Comparison of ENCODE assay signal across 11 cellular contexts in the genomic region with DNA sequence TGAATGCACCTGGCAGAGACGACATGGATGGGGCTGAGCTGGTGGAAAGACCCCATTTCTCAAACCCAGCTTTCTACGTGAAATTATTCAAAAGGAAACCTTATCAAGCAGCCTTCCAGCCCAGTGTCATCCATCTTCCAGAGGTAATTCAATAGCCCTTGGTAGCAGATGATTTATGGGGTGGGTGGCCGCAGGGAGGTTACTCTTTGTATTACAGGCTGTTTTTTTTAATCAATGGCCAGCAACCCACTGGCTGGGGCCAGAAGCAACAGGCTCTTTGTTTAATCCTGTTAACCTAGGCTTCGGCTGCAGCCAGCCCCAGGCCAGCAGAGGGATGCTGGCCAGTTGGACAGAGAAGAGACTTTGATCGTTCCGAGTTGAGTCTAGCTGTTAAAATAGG.
DNase-seq lines count a peak whose midpoint lies in the region; ATAC-seq and TF ChIP-seq lines count a peak whose summit lies in the region.
"Had no signal": no experiment of that assay in that cellular context is flagged by ENCODE, and none has a peak within 500 bp of the region (broad histone marks: within the 10 kb centered on the region; RNA-seq: fewer than 3 reads in every experiment).

No MANE protein-coding gene starts in this region.

- H3K4me1 Mint-ChIP-seq in neural crest cell = peaks cover 12% of the 10 kb centered on the region
- H3K4me1 Mint-ChIP-seq: H9 had no signal

- DNase-seq in NCI-H146 (lab: John Stamatoyannopoulos, UW) (peak; percentile 96), SK-N-DZ (ENCODE audit: low spot score) (peak; percentile 60), neural crest cell (ENCODE audit: low read depth, low spot score) (peak; percentile 12), left ventricle myocardium superior (no peak), HuH-7 (ENCODE audit: low spot score) (no peak)
- DNase-seq: AML-193; Caco-2; CD4-positive, alpha-beta T cell; H9 had no signal

- no peak overlapping the region for H3K4me3 Mint-ChIP-seq in neural crest cell
- H3K4me3 Mint-ChIP-seq: CD4-positive, alpha-beta T cell; H9 had no signal

- H3K27me3 Mint-ChIP-seq in neural crest cell (ENCODE audit: low read depth) = no peaks in the 10 kb centered on the region

- no peaks in the 10 kb centered on the region for H3K36me3 Mint-ChIP-seq in neural crest cell (ENCODE audit: low read depth)

- TF ChIP-seq CTCF in neural crest cell (conservative IDR thresholded peaks at IDR 0.05) = no peak

- H3K27ac Mint-ChIP-seq in neural crest cell (ENCODE audit: unreplicated experiment) = no peak overlapping the region
- H3K27ac Mint-ChIP-seq: CD4-positive, alpha-beta T cell; H9 had no signal

- peaks cover 4% of the 10 kb centered on the region for H3K9me3 Mint-ChIP-seq in neural crest cell
- H3K9me3 Mint-ChIP-seq: H9 had no signal

- ATAC-seq in left ventricle myocardium superior = no peak
- ATAC-seq in HG03025 (IDR thresholded peaks at IDR 0.05; ENCODE audit: low FRiP score, unreplicated experiment) = no peak
- ATAC-seq: A549 had no signal

- intact Hi-C loops in left ventricle myocardium superior (cut with micrococcal nuclease) = no loop called here

Comparison
In these comparisons a context has a peak if more than half of its experiments do, and no peak if none do; other contexts are left out.
1. DNase-seq: peak in NCI-H146 (single experiment), SK-N-DZ (single experiment) and neural crest cell (single experiment); none in left ventricle myocardium superior (single experiment) and HuH-7 (single experiment).